In the genomic region with DNA sequence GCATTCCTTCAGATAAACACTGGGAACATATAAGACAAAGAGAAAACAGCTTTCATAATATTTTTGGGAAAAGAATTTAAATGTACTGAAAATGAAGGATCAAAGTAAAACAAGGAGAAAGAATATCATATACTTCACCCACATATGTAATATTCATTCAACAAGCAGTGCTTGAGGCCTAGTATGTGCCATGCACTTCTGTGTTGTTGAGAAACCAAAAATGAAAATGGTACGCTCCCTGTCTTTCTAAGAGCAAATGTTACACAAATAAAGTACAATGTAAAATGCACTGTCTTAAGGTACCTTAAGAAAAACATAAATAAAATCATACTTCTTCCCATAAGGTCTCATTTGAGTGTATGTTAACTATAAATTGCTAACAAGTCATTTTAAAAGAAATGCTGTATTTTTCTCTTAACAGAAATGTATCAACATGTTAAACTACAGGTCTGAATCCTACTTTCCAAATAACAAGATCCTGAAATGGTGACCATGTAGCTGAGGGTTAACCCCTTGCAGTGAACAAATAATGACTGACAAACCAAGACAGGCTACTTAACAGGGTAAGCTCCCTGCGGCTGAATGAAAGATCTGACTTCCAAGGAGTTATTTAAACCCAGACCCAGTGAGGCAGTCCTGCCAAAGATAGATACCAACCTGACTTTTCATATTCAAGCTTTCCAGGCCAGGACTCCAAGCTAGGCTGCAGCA, we compare ENCODE assay signal across 18 cellular contexts.
A peak's percentile ranks its signal among the peaks of the same experiment; 100 is the strongest.
DNase-seq lines count a peak whose midpoint lies in the region; ATAC-seq, FAIRE-seq and TF ChIP-seq lines count a peak whose summit lies in the region.
"Had no signal": no experiment of that assay in that cellular context is flagged by ENCODE, and none has a peak within 500 bp of the region (broad histone marks: within the 10 kb centered on the region; RNA-seq: fewer than 3 reads in every experiment).

No MANE protein-coding gene starts in this region.

- H4K91ac ChIP-seq in H1 (replicated peaks; ENCODE audit: insufficient read length, low read length), result no peak overlapping the region

- H4K8ac ChIP-seq in H1 (ENCODE audit: extremely low read depth, insufficient read depth, low read length), result no peak overlapping the region

- DNase-seq in ELF-1 (ENCODE audit: low read depth, low spot score) (peak; percentile 4), H1 (ENCODE audit: low read depth in 1 of 2, low spot score in 2 of 2) (no peak), neural progenitor cell (ENCODE audit: low spot score) (peak; percentile 28), 8988T (no peak), NCI-H345 treated with DMSO at 0.1 percent for 48 hours (lab: John Stamatoyannopoulos, UW; ENCODE audit: unreplicated experiment) (no peak), transverse colon (no peak), HAP-1 (ENCODE audit: low spot score in 2 of 2) (no peak)
- DNase-seq: AML-193, Calu3, DMS79, GDM1, NCI-H1105, NCI-H187, NCI-H446, NCI-H774 had no signal

- H3K27me3 ChIP-seq in H1 (replicated peaks in 1 of 4; ENCODE audit: control insufficient read depth in 3 of 4, extremely low read depth in 1 of 4, insufficient read depth in 3 of 4, low read length in 3 of 4), result no peaks in the 10 kb centered on the region
- no peaks in the 10 kb centered on the region for H3K27me3 ChIP-seq in neural progenitor cell
- H3K27me3 ChIP-seq in transverse colon, result no peaks in the 10 kb centered on the region
- no peaks in the 10 kb centered on the region for H3K27me3 ChIP-seq in HAP-1 (ENCODE audit: low read depth)

- H3F3A ChIP-seq in neural progenitor cell (ENCODE audit: low read depth), result no peaks in the 10 kb centered on the region

- peaks cover 1% of the 10 kb centered on the region for H3K36me3 Mint-ChIP-seq in neural progenitor cell

- no peak overlapping the region for H3K23ac ChIP-seq in H1 (ENCODE audit: insufficient read length)

- FAIRE-seq in H1 (lab: Jason Lieb, UNC), result no peak

- no peak overlapping the region for H3K4me2 ChIP-seq in H1 (ENCODE audit: insufficient read depth in 1 of 2, low read depth in 2 of 2, low read length in 2 of 2)
- H3K4me2 ChIP-seq in neural progenitor cell, result no peak overlapping the region
- H3K4me2 ChIP-seq: KMS-11 had no signal

- H2BK15ac ChIP-seq in H1 (ENCODE audit: low read length), result no peak overlapping the region

- TF ChIP-seq EP300 in H1 (IDR thresholded peaks at IDR 0.05; ENCODE audit: borderline replicate concordance in 1 of 2, low read depth in 2 of 2, low read length in 2 of 2) (no peak), transverse colon (IDR thresholded peaks at IDR 0.05; ENCODE audit: low read depth) (no peak)

- H3K18ac ChIP-seq in H1 (ENCODE audit: extremely low read depth, low read length), result no peak overlapping the region

- no peak overlapping the region for H4K5ac ChIP-seq in H1 (ENCODE audit: insufficient read length, low read depth, low read length)

- in situ Hi-C loops in transverse colon (cut with MboI; ENCODE audit: low pct_ligation_motif_present in 1 of 4, low pct_unique_long_range_greater_than_20kb in 1 of 4, low sequenced_read_pairs in 3 of 4) (no loop called here), HAP-1 (cut with MboI; ENCODE audit: low sequenced_read_pairs) (no loop called here)

- no peak overlapping the region for H2BK120ac ChIP-seq in H1 (replicated peaks; ENCODE audit: low read depth, low read length)

- H2BK5ac ChIP-seq in H1 (ENCODE audit: low read depth, low read length), result no peak overlapping the region

- no peak overlapping the region for H2AK5ac ChIP-seq in H1 (ENCODE audit: low read depth, low read length)

- no peak overlapping the region for H3K9ac ChIP-seq in H1 (replicated peaks in 1 of 4; ENCODE audit: extremely low read depth in 1 of 4, low read depth in 3 of 4, low read length in 3 of 4)
- H3K9ac ChIP-seq in neural progenitor cell, result no peak overlapping the region
- H3K9ac ChIP-seq: KMS-11 had no signal

- H3K4me3 ChIP-seq in H1 (ENCODE audit: extremely low read depth in 1 of 4, insufficient read depth in 2 of 4, low read depth in 3 of 4, low read length in 4 of 4) (no peak overlapping the region), neural progenitor cell (no peak overlapping the region), transverse colon (no peak overlapping the region), HAP-1 (no peak overlapping the region)

- no peaks in the 10 kb centered on the region for H3K27me3 Mint-ChIP-seq in neural progenitor cell (ENCODE audit: insufficient read depth, low read depth)

- H3K56ac ChIP-seq in H1 (replicated peaks; ENCODE audit: insufficient read length, low read depth, low read length), result no peak overlapping the region

- H3K4ac ChIP-seq in H1 (replicated peaks; ENCODE audit: insufficient read length, low read depth, low read length), result no peak overlapping the region

- no peak for TF ChIP-seq CTCF in H1 (IDR thresholded peaks at IDR 0.05; ENCODE audit: control extremely low read depth in 1 of 3, insufficient read depth in 1 of 3, low read depth in 1 of 3, low read length in 3 of 3)
- TF ChIP-seq CTCF in neural progenitor cell (IDR thresholded peaks at IDR 0.05), result no peak
- TF ChIP-seq CTCF in transverse colon (IDR thresholded peaks at IDR 0.05), result no peak

- H3K9me3 Mint-ChIP-seq in neural progenitor cell, result peaks cover 2% of the 10 kb centered on the region

- H3K9me3 ChIP-seq in H1 (ENCODE audit: insufficient read depth in 2 of 2, low read depth in 1 of 2, low read length in 1 of 2) (no peaks in the 10 kb centered on the region), neural progenitor cell (ENCODE audit: low read depth) (no peaks in the 10 kb centered on the region), transverse colon (no peaks in the 10 kb centered on the region), HAP-1 (no peaks in the 10 kb centered on the region)

- no peak for TF ChIP-seq RAD21 in H1 (IDR thresholded peaks at IDR 0.05 in 1 of 2, conservative IDR thresholded peaks at IDR 0.05 in 1 of 2; ENCODE audit: low read depth in 2 of 2, low read length in 2 of 2)

- no peak overlapping the region for H3K27ac Mint-ChIP-seq in neural progenitor cell

- POLR2A ChIA-PET in H1 (lab: Charles Lee; ENCODE audit: partially characterized antibody), result no interaction called here

- peak overlapping the region; percentile 95 for H2AFZ ChIP-seq in H1 (ENCODE audit: low read length)
- H2AFZ ChIP-seq in neural progenitor cell (replicated peaks), result peak overlapping the region; percentile 73

- H3K27ac ChIP-seq in H1 (ENCODE audit: low read depth, low read length) (no peak overlapping the region), neural progenitor cell (no peak overlapping the region), transverse colon (no peak overlapping the region)
- H3K27ac ChIP-seq: HL-60, KMS-11 had no signal

- H3K4me1 Mint-ChIP-seq in neural progenitor cell, result peaks cover 10% of the 10 kb centered on the region

- CTCF ChIA-PET in H1 (lab: Charles Lee; ENCODE audit: partially characterized antibody), result no interaction called here

- H3K4me1 ChIP-seq in H1 (replicated peaks in 1 of 4; ENCODE audit: control insufficient read depth in 3 of 4, insufficient read depth in 4 of 4, low read length in 3 of 4), result no peaks in the 10 kb centered on the region
- H3K4me1 ChIP-seq in neural progenitor cell, result peaks cover 10% of the 10 kb centered on the region
- no peaks in the 10 kb centered on the region for H3K4me1 ChIP-seq in transverse colon
- no peaks in the 10 kb centered on the region for H3K4me1 ChIP-seq in HAP-1

- no peaks in the 10 kb centered on the region for H3K23me2 ChIP-seq in H1 (ENCODE audit: low read depth, low read length)

- no peak overlapping the region for H3K4me3 Mint-ChIP-seq in neural progenitor cell

- H4K20me1 ChIP-seq in H1 (replicated peaks in 1 of 2; ENCODE audit: control insufficient read depth in 1 of 2, insufficient read depth in 2 of 2, low read length in 2 of 2), result no peaks in the 10 kb centered on the region
- H4K20me1 ChIP-seq in neural progenitor cell (ENCODE audit: low read depth), result no peaks in the 10 kb centered on the region

- H2BK12ac ChIP-seq in H1 (ENCODE audit: low read depth, low read length), result no peak overlapping the region

- H3K36me3 ChIP-seq in H1 (ENCODE audit: control insufficient read depth in 2 of 4, insufficient read depth in 4 of 4, low read length in 3 of 4) (no peaks in the 10 kb centered on the region), neural progenitor cell (no peaks in the 10 kb centered on the region), transverse colon (no peaks in the 10 kb centered on the region), HAP-1 (replicated peaks) (no peaks in the 10 kb centered on the region)

- intact Hi-C loops in transverse colon (cut with DNase I; ENCODE audit: low total_unique reads), result no loop called here

- 94% methylated on average over 2 of the region's 2 CpGs; no CpG with 5 or more reads in 1 of the 2 experiments for WGBS in H1 (ENCODE audit: extremely low coverage in 1 of 2, insufficient coverage in 1 of 2, insufficient read length in 1 of 2, insufficient replicate concordance in 2 of 2, low coverage in 1 of 2, low lambda C conversion rate in 2 of 2, missing lambda C conversion rate in 1 of 2), 2 experiments
- 73 to 82% methylated on average over 1 to 2 of the region's 2 CpGs for WGBS in transverse colon (ENCODE audit: low coverage in 1 of 2), 2 donors

- H2BK20ac ChIP-seq in H1 (ENCODE audit: low read length), result no peak overlapping the region

- TF ChIP-seq POLR2A in H1 (IDR thresholded peaks at IDR 0.05; ENCODE audit: control extremely low read depth in 1 of 2, low read depth in 2 of 2, low read length in 2 of 2) (no peak), transverse colon (IDR thresholded peaks at IDR 0.05) (no peak)

- no peaks in the 10 kb centered on the region for H3K79me1 ChIP-seq in H1 (ENCODE audit: low read depth, low read length)

- no peak overlapping the region for H3K14ac ChIP-seq in H1 (ENCODE audit: insufficient read length)

- no peaks in the 10 kb centered on the region for H3K79me2 ChIP-seq in H1 (ENCODE audit: control insufficient read depth in 1 of 2, insufficient read depth in 2 of 2, low read length in 2 of 2)
- H3K79me2 ChIP-seq in neural progenitor cell (ENCODE audit: low read depth), result no peaks in the 10 kb centered on the region

- ATAC-seq in HG03432 (IDR thresholded peaks at IDR 0.05; ENCODE audit: unreplicated experiment), result peak; percentile 40

TF ChIP-seq in H1, 55 proteins besides CTCF, POLR2A, EP300 and RAD21 (continues in another document):
- TF ChIP-seq RFX5 (IDR thresholded peaks at IDR 0.05; ENCODE audit: borderline replicate concordance, low read depth, low read length), result no peak
- TF ChIP-seq KDM5A (IDR thresholded peaks at IDR 0.05; ENCODE audit: low read length), result no peak
- TF ChIP-seq RXRA (IDR thresholded peaks at IDR 0.05; ENCODE audit: insufficient read depth, low read depth, low read length), result no peak
- TF ChIP-seq CBX5 (IDR thresholded peaks at IDR 0.05; ENCODE audit: low read depth, low read length), result no peak
- no peak for TF ChIP-seq RNF2 (IDR thresholded peaks at IDR 0.05; ENCODE audit: borderline replicate concordance, low read depth, low read length, missing control alignments, poor library complexity, severe bottlenecking)
- no peak for TF ChIP-seq TAF1 (IDR thresholded peaks at IDR 0.05; ENCODE audit: low read depth, low read length)
- no peak for TF ChIP-seq BRCA1 (IDR thresholded peaks at IDR 0.05; ENCODE audit: low read depth, low read length)

Comparison
In these comparisons a context has a peak if more than half of its experiments do, and no peak if none do; other contexts are left out.
1. DNase-seq: peak in ELF-1 (single experiment) and neural progenitor cell (single experiment); none in H1 (0 of 2), 8988T (single experiment), NCI-H345 treated with DMSO at 0.1 percent for 48 hours (single experiment), transverse colon (single experiment) and HAP-1 (0 of 2).